25 cellular contexts compared by ENCODE assay signal in the genomic region with DNA sequence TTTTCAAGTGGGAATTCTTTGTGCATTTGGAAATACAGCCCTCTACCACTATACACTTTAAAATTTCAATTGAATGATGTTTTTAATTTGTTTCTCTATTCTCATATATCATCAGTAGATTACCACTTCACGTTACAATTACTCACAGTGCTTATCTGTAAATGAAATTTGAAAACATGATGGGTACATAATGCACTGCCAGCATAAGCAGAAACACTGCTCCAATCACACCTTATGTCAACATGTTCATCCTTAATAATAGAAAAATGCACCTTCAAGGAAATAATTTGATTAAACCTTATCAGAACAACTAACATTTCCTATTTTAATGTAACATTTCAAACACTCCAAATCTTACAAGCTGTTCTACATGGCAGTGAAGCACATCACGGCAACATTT.
DNase-seq lines count a peak whose midpoint lies in the region; ATAC-seq, FAIRE-seq and TF ChIP-seq lines count a peak whose summit lies in the region.
"Had no signal": no experiment of that assay in that cellular context is flagged by ENCODE, and none has a peak within 500 bp of the region (broad histone marks: within the 10 kb centered on the region; RNA-seq: fewer than 3 reads in every experiment).

No MANE protein-coding gene starts in this region.

- no peak for TF ChIP-seq POLR2A in endothelial cell of umbilical vein (IDR thresholded peaks at IDR 0.05; ENCODE audit: low read depth, low read length)

- no peak overlapping the region for H3K27ac Mint-ChIP-seq in naive thymus-derived CD8-positive, alpha-beta T cell
- H3K27ac Mint-ChIP-seq: CD4-positive, alpha-beta T cell; CD8-positive, alpha-beta T cell had no signal

- CTCF ChIA-PET in endothelial cell of umbilical vein (lab: Charles Lee): interaction anchor here (1.2 kb wide), 1 partner anchor 37 kb away, joined by 3 read pairs; no protein-coding TSS in a partner anchor

- dilution Hi-C loops in endothelial cell of umbilical vein (cut with MboI; ENCODE audit: extremely low pct_ligation_motif_present, low sequenced_read_pairs): no loop called here

- H3K36me3 Mint-ChIP-seq in naive thymus-derived CD8-positive, alpha-beta T cell: no peaks in the 10 kb centered on the region
- H3K36me3 Mint-ChIP-seq: CD8-positive, alpha-beta T cell had no signal

- DNase-seq in BE2C: no peak
- DNase-seq in D721Med (ENCODE audit: insufficient read length, low spot score): no peak
- DNase-seq in endothelial cell of umbilical vein (ENCODE audit: low read depth, low spot score): no peak
- DNase-seq in kidney: no peak
- DNase-seq in cerebellar cortex (ENCODE audit: low spot score): no peak
- DNase-seq in naive thymus-derived CD8-positive, alpha-beta T cell: no peak
- DNase-seq: 8988T; ACHN; Caco-2; Calu3; CD4-positive, alpha-beta T cell; CD8-positive, alpha-beta T cell; DMS 273 treated with DMSO at 0.1 percent for 48 hours; DMS153; DMS53; DMS79; DND-41; EL; GDM1 had no signal

- BruUV-seq in endothelial cell of umbilical vein (replicated peaks; lab: Mats Ljungman, UMichigan): no TSS peak

- H4K20me1 ChIP-seq in endothelial cell of umbilical vein (replicated peaks; ENCODE audit: control insufficient read depth, extremely low read depth, insufficient read depth, low read length): no peaks in the 10 kb centered on the region
- H4K20me1 ChIP-seq: BLaER1 treated with 17β-estradiol and CSF1 and Interleukin-3, amounts not matched to agents 10 nM and 100 nM had no signal

- no peaks in the 10 kb centered on the region for H3K4me1 Mint-ChIP-seq in naive thymus-derived CD8-positive, alpha-beta T cell

- H3K9me1 ChIP-seq in endothelial cell of umbilical vein (replicated peaks; ENCODE audit: control insufficient read depth, extremely low read depth, insufficient read depth, low read length): no peaks in the 10 kb centered on the region

- peak; percentile 38 for FAIRE-seq in D721Med (lab: Jason Lieb, UNC)
- no peak for FAIRE-seq in endothelial cell of umbilical vein (lab: Jason Lieb, UNC)
- FAIRE-seq in kidney (lab: Jason Lieb, UNC): no peak
- FAIRE-seq: GM12878, GM12892, GM18507 had no signal

- H3K9me3 ChIP-seq in BE2C (no peaks in the 10 kb centered on the region), endothelial cell of umbilical vein (replicated peaks; ENCODE audit: control insufficient read depth, insufficient read depth, low read length) (no peaks in the 10 kb centered on the region), kidney (ENCODE audit: control insufficient read depth in 1 of 2, low read length in 2 of 2) (no peaks in the 10 kb centered on the region)
- H3K9me3 ChIP-seq: BLaER1 treated with 17β-estradiol and CSF1 and Interleukin-3, amounts not matched to agents 10 nM and 100 nM; Caco-2 had no signal

- no peaks in the 10 kb centered on the region for H3K27me3 Mint-ChIP-seq in naive thymus-derived CD8-positive, alpha-beta T cell
- H3K27me3 Mint-ChIP-seq: CD4-positive, alpha-beta T cell had no signal

- peaks cover 0 to 16% (median 2%) of the 10 kb centered on the region in 9 donors for H3K9me3 Mint-ChIP-seq in naive thymus-derived CD8-positive, alpha-beta T cell

- intact Hi-C loops in endothelial cell of umbilical vein (cut with micrococcal nuclease) (no loop called here), kidney (cut with DNase I) (no loop called here)

- no peak overlapping the region for H3K27ac ChIP-seq in endothelial cell of umbilical vein (ENCODE audit: insufficient read depth, low read depth, low read length)
- H3K27ac ChIP-seq in kidney (ENCODE audit: low read depth in 2 of 2, low read length in 2 of 2): no peak overlapping the region
- H3K27ac ChIP-seq: BLaER1 treated with 17β-estradiol and CSF1 and Interleukin-3, amounts not matched to agents 10 nM and 100 nM; C4-2B had no signal

- H3K4me3 Mint-ChIP-seq in naive thymus-derived CD8-positive, alpha-beta T cell: no peak overlapping the region
- H3K4me3 Mint-ChIP-seq: CD4-positive, alpha-beta T cell; CD8-positive, alpha-beta T cell had no signal

- H3K27me3 ChIP-seq in BE2C (no peaks in the 10 kb centered on the region), endothelial cell of umbilical vein (ENCODE audit: control insufficient read depth in 2 of 2, insufficient read depth in 2 of 2, low read length in 2 of 2) (no peaks in the 10 kb centered on the region)
- H3K27me3 ChIP-seq: BLaER1 treated with 17β-estradiol and CSF1 and Interleukin-3, amounts not matched to agents 10 nM and 100 nM had no signal

- peak overlapping the region; percentile 18 for H2AFZ ChIP-seq in endothelial cell of umbilical vein (ENCODE audit: low read depth, low read length)

- peak overlapping the region; percentile 48 for H3K4me3 ChIP-seq in BE2C (ENCODE audit: low read depth, low read length)
- no peak overlapping the region for H3K4me3 ChIP-seq in endothelial cell of umbilical vein (replicated peaks in 1 of 3; ENCODE audit: insufficient read depth in 1 of 3, low read depth in 1 of 3, low read length in 3 of 3)
- H3K4me3 ChIP-seq in kidney (ENCODE audit: low read length in 2 of 2): no peak overlapping the region
- H3K4me3 ChIP-seq: BLaER1 treated with 17β-estradiol and CSF1 and Interleukin-3, amounts not matched to agents 10 nM and 100 nM; GM12878 had no signal

- H3K9ac ChIP-seq in endothelial cell of umbilical vein (replicated peaks; ENCODE audit: extremely low read depth, insufficient read depth, low read length) (no peak overlapping the region), kidney (ENCODE audit: low read length in 2 of 2) (no peak overlapping the region)
- H3K9ac ChIP-seq: BLaER1 treated with 17β-estradiol and CSF1 and Interleukin-3, amounts not matched to agents 10 nM and 100 nM had no signal

- POLR2A ChIA-PET in endothelial cell of umbilical vein (lab: Charles Lee): no interaction called here
- POLR2A ChIA-PET in naive thymus-derived CD8-positive, alpha-beta T cell (lab: Charles Lee): no interaction called here

- no peaks in the 10 kb centered on the region for H3K79me2 ChIP-seq in endothelial cell of umbilical vein (ENCODE audit: control insufficient read depth, insufficient read depth, low read length)

- no peak for TF ChIP-seq CTCF in BE2C (IDR thresholded peaks at IDR 0.05; ENCODE audit: low read depth, low read length)
- no peak for TF ChIP-seq CTCF in D721Med (IDR thresholded peaks at IDR 0.05; ENCODE audit: insufficient read depth, missing control alignments)
- no peak for TF ChIP-seq CTCF in endothelial cell of umbilical vein (IDR thresholded peaks at IDR 0.05; ENCODE audit: extremely low read depth in 1 of 2, insufficient read depth in 1 of 2, low read depth in 1 of 2, low read length in 2 of 2)
- no peak for TF ChIP-seq CTCF in kidney (IDR thresholded peaks at IDR 0.05; ENCODE audit: borderline replicate concordance, extremely low read depth, insufficient read depth)

- H3K36me3 ChIP-seq in BE2C: no peaks in the 10 kb centered on the region
- H3K36me3 ChIP-seq in endothelial cell of umbilical vein (ENCODE audit: control insufficient read depth in 2 of 2, extremely low read depth in 1 of 2, insufficient read depth in 2 of 2, low read length in 2 of 2): no peaks in the 10 kb centered on the region
- H3K36me3 ChIP-seq in kidney (ENCODE audit: control insufficient read depth in 1 of 2, insufficient read depth in 2 of 2, low read length in 2 of 2): no peaks in the 10 kb centered on the region
- H3K36me3 ChIP-seq: BLaER1 treated with 17β-estradiol and CSF1 and Interleukin-3, amounts not matched to agents 10 nM and 100 nM had no signal

- no peak overlapping the region for H3K4me2 ChIP-seq in endothelial cell of umbilical vein (ENCODE audit: insufficient read depth, low read length)
- H3K4me2 ChIP-seq: BLaER1 treated with 17β-estradiol and CSF1 and Interleukin-3, amounts not matched to agents 10 nM and 100 nM had no signal

- peaks cover 12% of the 10 kb centered on the region for H3K4me1 ChIP-seq in BE2C
- H3K4me1 ChIP-seq in endothelial cell of umbilical vein (ENCODE audit: control insufficient read depth, extremely low read depth, insufficient read depth, low read length): no peaks in the 10 kb centered on the region
- no peaks in the 10 kb centered on the region for H3K4me1 ChIP-seq in kidney (ENCODE audit: control insufficient read depth in 1 of 2, insufficient read depth in 1 of 2, low read depth in 1 of 2, low read length in 2 of 2)

- ATAC-seq in SK-N-SH treated with all-trans-retinoic acid at 6 μM for 48 hours: no peak
- ATAC-seq in naive thymus-derived CD8-positive, alpha-beta T cell: no peak
- ATAC-seq: CD8-positive, alpha-beta T cell; GM12878 had no signal

TF ChIP-seq in SK-N-SH treated with all-trans-retinoic acid at 6 μM for 48 hours, 23 proteins besides CTCF, POLR2A, EP300 and RAD21:
- TF ChIP-seq, protein P1, sequence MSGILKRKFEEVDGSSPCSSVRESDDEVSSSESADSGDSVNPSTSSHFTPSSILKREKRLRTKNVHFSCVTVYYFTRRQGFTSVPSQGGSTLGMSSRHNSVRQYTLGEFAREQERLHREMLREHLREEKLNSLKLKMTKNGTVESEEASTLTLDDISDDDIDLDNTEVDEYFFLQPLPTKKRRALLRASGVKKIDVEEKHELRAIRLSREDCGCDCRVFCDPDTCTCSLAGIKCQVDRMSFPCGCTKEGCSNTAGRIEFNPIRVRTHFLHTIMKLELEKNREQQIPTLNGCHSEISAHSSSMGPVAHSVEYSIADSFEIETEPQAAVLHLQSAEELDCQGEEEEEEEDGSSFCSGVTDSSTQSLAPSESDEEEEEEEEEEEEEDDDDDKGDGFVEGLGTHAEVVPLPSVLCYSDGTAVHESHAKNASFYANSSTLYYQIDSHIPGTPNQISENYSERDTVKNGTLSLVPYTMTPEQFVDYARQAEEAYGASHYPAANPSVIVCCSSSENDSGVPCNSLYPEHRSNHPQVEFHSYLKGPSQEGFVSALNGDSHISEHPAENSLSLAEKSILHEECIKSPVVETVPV (CRISPR knock-in tag; IDR thresholded peaks at IDR 0.05): no peak
- TF ChIP-seq ARNTL (CRISPR knock-in tag; IDR thresholded peaks at IDR 0.05; ENCODE audit: borderline replicate concordance, low read depth) (no peak), ISL1 (CRISPR knock-in tag; IDR thresholded peaks at IDR 0.05) (peak; percentile 45)

TF ChIP-seq in endothelial cell of umbilical vein, 7 proteins besides CTCF, POLR2A, EP300 and RAD21:
- no peak for TF ChIP-seq GATA2 (IDR thresholded peaks at IDR 0.05; ENCODE audit: insufficient read depth, insufficient read length, low read depth, low read length)
- TF ChIP-seq, protein P2, sequence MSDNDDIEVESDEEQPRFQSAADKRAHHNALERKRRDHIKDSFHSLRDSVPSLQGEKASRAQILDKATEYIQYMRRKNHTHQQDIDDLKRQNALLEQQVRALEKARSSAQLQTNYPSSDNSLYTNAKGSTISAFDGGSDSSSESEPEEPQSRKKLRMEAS (IDR thresholded peaks at IDR 0.05; ENCODE audit: insufficient read depth, insufficient read length): no peak
